Comparison of ENCODE assay signal across 2 cellular contexts in genomic region chr7:128826916-128827247, GRCh38.
A peak's percentile ranks its signal among the peaks of the same experiment; 100 is the strongest.
TF ChIP-seq lines count a peak whose summit lies in the region.

No MANE protein-coding gene starts in this region.

TF ChIP-seq in HEK293, 187 proteins besides CTCF, POLR2A, EP300 and RAD21 (continued from another document):
- TF ChIP-seq PRDM10 (tag by site-specific recombination; IDR thresholded peaks at IDR 0.05), result 0 out of 2 replicates have a peak, but pooled peaks have one; percentile 12

TF ChIP-seq in WTC11, 78 proteins besides CTCF, POLR2A, EP300 and RAD21 (continued from another document):
- no peak for TF ChIP-seq ZNF512 (CRISPR knock-in tag; IDR thresholded peaks at IDR 0.05; ENCODE audit: borderline replicate concordance)
- TF ChIP-seq EMX1 (CRISPR knock-in tag; IDR thresholded peaks at IDR 0.05), result no peak
- no peak for TF ChIP-seq ATF6 (CRISPR knock-in tag; IDR thresholded peaks at IDR 0.05)
- TF ChIP-seq FOXJ3 (CRISPR knock-in tag; IDR thresholded peaks at IDR 0.05; ENCODE audit: borderline replicate concordance), result no peak
- no peak for TF ChIP-seq ZNF425 (CRISPR knock-in tag; conservative IDR thresholded peaks at IDR 0.05)
- no peak for TF ChIP-seq ZBTB43 (CRISPR knock-in tag; IDR thresholded peaks at IDR 0.05)
- TF ChIP-seq ZNF281 (CRISPR knock-in tag; IDR thresholded peaks at IDR 0.05), result no peak
- TF ChIP-seq CREM (CRISPR knock-in tag; IDR thresholded peaks at IDR 0.05), result no peak
- no peak for TF ChIP-seq ATF1 (CRISPR knock-in tag; IDR thresholded peaks at IDR 0.05)
